Comparison of ENCODE assay signal across 8 cellular contexts in genomic region chrX:154398668-154399526, GRCh38. TPM values are rescaled to one million over a fixed set of nuclear protein-coding genes. Genes with fewer than 3 reads are reported as not detected.
DNase-seq lines count a peak whose midpoint lies in the region; ATAC-seq, FAIRE-seq and TF ChIP-seq lines count a peak whose summit lies in the region.

No MANE protein-coding gene starts in this region.

- peak overlapping the region; percentile 97 for H3K27ac ChIP-seq in K562 (ENCODE audit: extremely low read depth, low read depth, low read length)
- peak overlapping the region; percentile 95 to 98 (median 97) for H3K27ac ChIP-seq in sigmoid colon

- peaks cover 0 to 11% (median 0%) of the 10 kb centered on the region in 3 donors for H3K27me3 Mint-ChIP-seq in CD14-positive monocyte (ENCODE audit: low read depth in 3 of 3)

- ATAC-seq in K562 = peak; percentile 27
- ATAC-seq in GM21367 (IDR thresholded peaks at IDR 0.05; ENCODE audit: unreplicated experiment) = no peak

- TF ChIP-seq POLR2A in K562 (conservative IDR thresholded peaks at IDR 0.05) = no peak
- TF ChIP-seq POLR2A in sigmoid colon (IDR thresholded peaks at IDR 0.05) = no peak

- H3K4me2 ChIP-seq in K562 (ENCODE audit: insufficient read depth, low read length) = peak overlapping the region; percentile 97

- peaks cover 42% of the 10 kb centered on the region for H3K79me2 ChIP-seq in K562 (ENCODE audit: control insufficient read depth, insufficient read depth, low read length)

- H3K9me1 ChIP-seq in K562 (ENCODE audit: control insufficient read depth, insufficient read depth, low read length) = no peaks in the 10 kb centered on the region

- in situ Hi-C loops in K562 (cut with MboI) = no loop called here

- no peaks in the 10 kb centered on the region; the same call in 1 of the 2 replicates for H3K9me3 ChIP-seq in K562 (replicated peaks; ENCODE audit: control insufficient read depth, insufficient read depth, low read depth, low read length)
- no peaks in the 10 kb centered on the region for H3K9me3 ChIP-seq in sigmoid colon

- under 1% methylated on average over 46 of the region's 49 CpGs for WGBS in K562 (ENCODE audit: insufficient coverage, low coverage, missing lambda C conversion rate)
- WGBS in sigmoid colon, 2 donors = 1% methylated on average over 49 of the region's 49 CpGs

- peak; percentile 51 to 66 for TF ChIP-seq RAD21 in K562 (CRISPR knock-in tag; conservative IDR thresholded peaks at IDR 0.05 in 1 of 2, IDR thresholded peaks at IDR 0.05 in 1 of 2)

- CTCF ChIA-PET in K562 (lab: Yijun Ruan, JAX; ENCODE audit: low intra/inter-chr PET ratio) = interaction anchor here (3.3 kb wide), 1 partner anchor 136 kb away, joined by 17 read pairs; no protein-coding TSS in a partner anchor

- BruUV-seq in K562 (replicated peaks; lab: Mats Ljungman, UMichigan) = TSS peak; percentile 83

- peak; percentile 23 for FAIRE-seq in K562 (lab: Jason Lieb, UNC)

- H3K36me3 Mint-ChIP-seq in CD14-positive monocyte = peaks cover 33 to 42% of the 10 kb centered on the region in 2 donors

- peaks cover 13% of the 10 kb centered on the region for H4K20me1 ChIP-seq in K562 (replicated peaks; ENCODE audit: control insufficient read depth, insufficient read depth, low read length)

- H3K4me1 Mint-ChIP-seq in CD14-positive monocyte = peaks cover 15% of the 10 kb centered on the region

- H3K27me3 ChIP-seq in K562 (ENCODE audit: control insufficient read depth in 2 of 2, insufficient read depth in 2 of 2, low read length in 2 of 2) (no peaks in the 10 kb centered on the region), sigmoid colon (no peaks in the 10 kb centered on the region)

- peak overlapping the region; percentile 97 to 99 (median 99) for H3K27ac Mint-ChIP-seq in CD14-positive monocyte

- H3K4me1 ChIP-seq in K562 (replicated peaks in 1 of 2; ENCODE audit: control insufficient read depth in 2 of 2, insufficient read depth in 2 of 2, low read length in 2 of 2) = peaks cover 5 to 18% of the 10 kb centered on the region in 2 experiments; a peak in 3 of 5 replicates
- H3K4me1 ChIP-seq in sigmoid colon = peaks cover 0 to 20% (median 13%) of the 10 kb centered on the region in 4 donors

- peak; percentile 75 for TF ChIP-seq CTCF in CD14-positive monocyte (IDR thresholded peaks at IDR 0.05)
- peak; percentile 60 to 86 (median 70) for TF ChIP-seq CTCF in K562 (IDR thresholded peaks at IDR 0.05 in 2 of 3, conservative IDR thresholded peaks at IDR 0.05 in 1 of 3; ENCODE audit: insufficient read depth in 2 of 3, low read depth in 1 of 3, low read length in 3 of 3)
- TF ChIP-seq CTCF in sigmoid colon (IDR thresholded peaks at IDR 0.05) = peak; percentile 69 to 88 (median 78)

- peak; percentile 84 for DNase-seq in CD14-positive monocyte (ENCODE audit: low spot score)
- DNase-seq in GOT3 (lab: John Stamatoyannopoulos, UW) = peak; percentile 52
- DNase-seq in NCI-H187 (lab: John Stamatoyannopoulos, UW) = peak; percentile 61 to 74
- peak; percentile 81 for DNase-seq in UCSD-AML1 (lab: John Stamatoyannopoulos, UW; ENCODE audit: unreplicated experiment)
- peak; percentile 35 to 92 (median 48) for DNase-seq in K562 (ENCODE audit: extremely low read depth in 1 of 4, low spot score in 3 of 4)
- DNase-seq in sigmoid colon = peak; percentile 95

- H3K4me3 ChIP-seq in K562 (peak overlapping the region; percentile 64), iPS-11a (ENCODE audit: low read depth, low read length) (peak overlapping the region; percentile 91), sigmoid colon (peak overlapping the region; percentile 59 to 80 (median 68))

- TF ChIP-seq EP300 in K562 (IDR thresholded peaks at IDR 0.05; ENCODE audit: low read length) (no peak), sigmoid colon (IDR thresholded peaks at IDR 0.05) (no peak)

- peak overlapping the region; percentile 97 for H3K4me3 Mint-ChIP-seq in CD14-positive monocyte

- POLR2A ChIA-PET in K562 (lab: Yijun Ruan, JAX) = interaction anchor here (0.5 to 6.0 kb wide), 26 partner anchors 11 to 145 kb away, joined by 3 to 85 read pairs (median 5); partner anchors contain the start of genes ATP6AP1, DNASE1L1, EMD and FAM50A

- peaks cover 0 to 22% (median 4%) of the 10 kb centered on the region in 7 donors for H3K9me3 Mint-ChIP-seq in CD14-positive monocyte

- peak overlapping the region; percentile 95 to 98 for H3K9ac ChIP-seq in K562 (ENCODE audit: insufficient read depth in 1 of 2, low read depth in 2 of 2, low read length in 2 of 2)

- peaks cover 35% of the 10 kb centered on the region for H3K36me3 ChIP-seq in K562 (ENCODE audit: control insufficient read depth, insufficient read depth, low read length)
- peaks cover 11 to 22% (median 14%) of the 10 kb centered on the region in 4 donors for H3K36me3 ChIP-seq in sigmoid colon

- H2AFZ ChIP-seq in K562 (ENCODE audit: low read depth, low read length) = no peak overlapping the region

- intact Hi-C loops in CD14-positive monocyte (cut with micrococcal nuclease) = loop anchor here in 1 of 2 donors (5.0 kb wide), 1 partner anchor 133 kb away; no protein-coding TSS in a partner anchor
- intact Hi-C loops in K562 (cut with micrococcal nuclease) = loop anchor here (5.0 kb wide), 1 partner anchor 88 kb away; the partner anchor contains the start of gene UBL4A
- intact Hi-C loops in sigmoid colon (cut with DNase I) = loop anchor here (5.0 kb wide), 1 partner anchor 88 kb away; the partner anchor contains the start of gene UBL4A

RNA-seq across cellular contexts. Expression of gene RPL10, which starts 0.7 kb away (rescaled TPM):
- 1,000 to 10,000 TPM; 1,536 to 1,724 TPM for polyA plus RNA-seq in CD14-positive monocyte
- total RNA-seq in K562 (2011; cell fraction: chromatin; rRNA removed; ENCODE audit: low replicate concordance) = 652 and 1,355 TPM in 2 replicates
- total RNA-seq in K562 (2011; cell fraction: nucleolus; rRNA removed) = 1,356 and 1,561 TPM in 2 replicates
- total RNA-seq in K562 (2011; cell fraction: nucleoplasm; rRNA removed) = 1,670 and 2,786 TPM in 2 replicates
- 4,111 and 4,705 TPM in 2 replicates for total RNA-seq in K562 (2014; rRNA removed)
- 3,682 and 4,010 TPM in 2 replicates for total RNA-seq in K562 (2014; rRNA removed; fragmentation: Illumina TruSeq; extraction: Trizol)
- total RNA-seq in K562 (2015; rRNA removed; fragmentation: Illumina TruSeq; extraction: Trizol) = 3,735 and 3,774 TPM in 2 replicates
- total RNA-seq in K562 (2021) = 4,299 and 4,408 TPM in 2 replicates
- 5,297 and 6,545 TPM in 2 replicates for polyA plus RNA-seq in K562 (2011; rRNA removed)
- 7,052 and 10,074 TPM in 2 replicates for polyA plus RNA-seq in K562 (2011; cell fraction: cytosol; rRNA removed)
- 3,562 and 5,028 TPM in 2 replicates for polyA plus RNA-seq in K562 (2011; cell fraction: nucleus; rRNA removed)
- 5,208 and 8,851 TPM in 2 replicates for polyA plus RNA-seq in K562 (2012)
- polyA plus RNA-seq in K562 (2014; fragmentation: Illumina TruSeq; extraction: Trizol) = 6,119 and 7,432 TPM in 2 replicates
- 1,000 to 10,000 TPM; 5,014 to 7,600 TPM for polyA plus RNA-seq in K562 (2014; fragmentation: Nextera tagmentation; extraction: Ambion mirVana)
- 6,193 and 7,323 TPM in 2 replicates for polyA plus RNA-seq in K562 (2014; rRNA removed)
- 1,451 and 1,523 TPM in 2 replicates for polyA minus RNA-seq in K562 (2011; rRNA and poly(A)+ RNA removed)
- polyA minus RNA-seq in K562 (2011; cell fraction: cytosol; rRNA and poly(A)+ RNA removed) = 1,578 and 1,804 TPM in 2 replicates
- 368 and 622 TPM in 2 replicates for polyA minus RNA-seq in K562 (2011; cell fraction: nucleus; rRNA and poly(A)+ RNA removed)
- total RNA-seq in sigmoid colon = 1,000 to 10,000 TPM; 3,138 to 8,651 (median 6,770) TPM
- polyA plus RNA-seq in sigmoid colon = 1,000 to 10,000 TPM; 4,760 to 8,094 (median 5,003) TPM

RNA-seq across cellular contexts. Expression of gene DNASE1L1, which starts 10.2 kb away (rescaled TPM):
- polyA plus RNA-seq in CD14-positive monocyte (10 to 100 TPM; 26.2 to 27.2 TPM), K562 (2011; rRNA removed) (12.6 and 14.8 TPM in 2 replicates), K562 (2014; fragmentation: Illumina TruSeq; extraction: Trizol) (7.9 and 12.9 TPM in 2 replicates), K562 (2014; fragmentation: Nextera tagmentation; extraction: Ambion mirVana) (under 1 TPM; 0.73 to 0.74 TPM), K562 (2014; rRNA removed) (11.6 and 16.4 TPM in 2 replicates), sigmoid colon (10 to 100 TPM; 15.5 to 25.7 (median 17.4) TPM)
- total RNA-seq in K562 (2011; cell fraction: chromatin; rRNA removed; ENCODE audit: low replicate concordance) = 14.4 and 29.9 TPM in 2 replicates
- total RNA-seq in K562 (2011; cell fraction: nucleolus; rRNA removed) = 32.4 and 37.9 TPM in 2 replicates
- total RNA-seq in K562 (2011; cell fraction: nucleoplasm; rRNA removed) = 24.0 and 27.8 TPM in 2 replicates
- total RNA-seq in K562 (2014; rRNA removed) (12.4 and 16.4 TPM in 2 replicates), K562 (2014; rRNA removed; fragmentation: Illumina TruSeq; extraction: Trizol) (5.7 and 5.9 TPM in 2 replicates), K562 (2015; rRNA removed; fragmentation: Illumina TruSeq; extraction: Trizol) (4.9 and 5.5 TPM in 2 replicates), K562 (2021) (10.9 and 11.2 TPM in 2 replicates), sigmoid colon (10 to 100 TPM; 10.9 to 21.8 (median 16.6) TPM)
- polyA plus RNA-seq in K562 (2011; cell fraction: cytosol; rRNA removed) = 18.6 and 34.4 TPM in 2 replicates
- polyA plus RNA-seq in K562 (2011; cell fraction: nucleus; rRNA removed) = 18.8 and 31.1 TPM in 2 replicates
- polyA plus RNA-seq in K562 (2012) = 14.5 and 24.0 TPM in 2 replicates
- polyA minus RNA-seq in K562 (2011; rRNA and poly(A)+ RNA removed) = 5.2 and 6.9 TPM in 2 replicates
- 8.1 and 9.3 TPM in 2 replicates for polyA minus RNA-seq in K562 (2011; cell fraction: cytosol; rRNA and poly(A)+ RNA removed)
- 4.7 and 6.1 TPM in 2 replicates for polyA minus RNA-seq in K562 (2011; cell fraction: nucleus; rRNA and poly(A)+ RNA removed)

RNA-seq across cellular contexts. Expression of gene TAFAZZIN, which starts 12.4 kb away (rescaled TPM):
- 10 to 100 TPM; 21.7 to 21.9 TPM for polyA plus RNA-seq in CD14-positive monocyte
- 68.1 and 155 TPM in 2 replicates for total RNA-seq in K562 (2011; cell fraction: chromatin; rRNA removed; ENCODE audit: low replicate concordance)
- 126 and 130 TPM in 2 replicates for total RNA-seq in K562 (2011; cell fraction: nucleolus; rRNA removed)
- total RNA-seq in K562 (2011; cell fraction: nucleoplasm; rRNA removed) = 84.5 and 90.6 TPM in 2 replicates
- total RNA-seq in K562 (2014; rRNA removed) = 20.2 and 33.7 TPM in 2 replicates
- total RNA-seq in K562 (2014; rRNA removed; fragmentation: Illumina TruSeq; extraction: Trizol) = 10.7 and 11.3 TPM in 2 replicates
- total RNA-seq in K562 (2015; rRNA removed; fragmentation: Illumina TruSeq; extraction: Trizol) = 15.6 and 17.1 TPM in 2 replicates
- 29.6 and 32.2 TPM in 2 replicates for total RNA-seq in K562 (2021)
- polyA plus RNA-seq in K562 (2011; rRNA removed) = 24.0 and 39.6 TPM in 2 replicates
- polyA plus RNA-seq in K562 (2011; cell fraction: cytosol; rRNA removed) = 24.2 and 26.2 TPM in 2 replicates
- polyA plus RNA-seq in K562 (2011; cell fraction: nucleus; rRNA removed) = 415 and 432 TPM in 2 replicates
- polyA plus RNA-seq in K562 (2012) = 21.3 and 52.8 TPM in 2 replicates
- polyA plus RNA-seq in K562 (2014; fragmentation: Illumina TruSeq; extraction: Trizol) = 20.2 and 25.0 TPM in 2 replicates
- polyA plus RNA-seq in K562 (2014; fragmentation: Nextera tagmentation; extraction: Ambion mirVana) = under 1 TPM; 0.49 to 0.64 TPM
- polyA plus RNA-seq in K562 (2014; rRNA removed) = 33.6 and 40.7 TPM in 2 replicates
- polyA minus RNA-seq in K562 (2011; rRNA and poly(A)+ RNA removed) = 7.7 and 17.0 TPM in 2 replicates
- 8.3 and 13.7 TPM in 2 replicates for polyA minus RNA-seq in K562 (2011; cell fraction: cytosol; rRNA and poly(A)+ RNA removed)
- polyA minus RNA-seq in K562 (2011; cell fraction: nucleus; rRNA and poly(A)+ RNA removed) = 45.6 and 52.2 TPM in 2 replicates
- total RNA-seq in sigmoid colon = 10 to 100 TPM; 35.7 to 58.2 (median 36.6) TPM
- 10 to 100 TPM in 1 of 3 donors, 1 to 10 TPM in 2; 8.4 to 48.0 (median 9.2) TPM for polyA plus RNA-seq in sigmoid colon

RNA-seq across cellular contexts. Expression of gene EMD, which starts 19.8 kb away (rescaled TPM):
- 10 to 100 TPM; 14.0 to 17.6 TPM for polyA plus RNA-seq in CD14-positive monocyte
- 41.8 and 93.2 TPM in 2 replicates for total RNA-seq in K562 (2011; cell fraction: chromatin; rRNA removed; ENCODE audit: low replicate concordance)
- 88.9 and 97.4 TPM in 2 replicates for total RNA-seq in K562 (2011; cell fraction: nucleolus; rRNA removed)
- total RNA-seq in K562 (2011; cell fraction: nucleoplasm; rRNA removed) = 70.5 and 73.6 TPM in 2 replicates
- total RNA-seq in K562 (2014; rRNA removed) = 32.9 and 36.2 TPM in 2 replicates
- total RNA-seq in K562 (2014; rRNA removed; fragmentation: Illumina TruSeq; extraction: Trizol) = 37.5 and 38.3 TPM in 2 replicates
- 61.9 and 67.8 TPM in 2 replicates for total RNA-seq in K562 (2015; rRNA removed; fragmentation: Illumina TruSeq; extraction: Trizol)
- total RNA-seq in K562 (2021) = 124 and 135 TPM in 2 replicates
- 77.4 and 81.2 TPM in 2 replicates for polyA plus RNA-seq in K562 (2011; rRNA removed)
- polyA plus RNA-seq in K562 (2011; cell fraction: cytosol; rRNA removed) = 100.0 and 121 TPM in 2 replicates
- 238 and 242 TPM in 2 replicates for polyA plus RNA-seq in K562 (2011; cell fraction: nucleus; rRNA removed)
- 125 and 134 TPM in 2 replicates for polyA plus RNA-seq in K562 (2012)
- polyA plus RNA-seq in K562 (2014; fragmentation: Illumina TruSeq; extraction: Trizol) = 177 and 206 TPM in 2 replicates
- polyA plus RNA-seq in K562 (2014; fragmentation: Nextera tagmentation; extraction: Ambion mirVana) = 1 to 10 TPM; 2.3 to 3.1 TPM
- 86.7 and 110 TPM in 2 replicates for polyA plus RNA-seq in K562 (2014; rRNA removed)
- 24.0 and 43.3 TPM in 2 replicates for polyA minus RNA-seq in K562 (2011; rRNA and poly(A)+ RNA removed)
- 51.3 and 57.9 TPM in 2 replicates for polyA minus RNA-seq in K562 (2011; cell fraction: cytosol; rRNA and poly(A)+ RNA removed)
- polyA minus RNA-seq in K562 (2011; cell fraction: nucleus; rRNA and poly(A)+ RNA removed) = 28.5 and 40.8 TPM in 2 replicates
- total RNA-seq in sigmoid colon = 10 to 100 TPM; 44.3 to 66.8 (median 48.6) TPM
- polyA plus RNA-seq in sigmoid colon = 10 to 100 TPM; 40.7 to 87.9 (median 42.6) TPM

RNA-seq across cellular contexts. Expression of gene FLNA, which starts 24.5 kb away (rescaled TPM):
- polyA plus RNA-seq in CD14-positive monocyte (100 to 1,000 TPM; 111 to 219 TPM), K562 (2011; rRNA removed) (86.6 and 165 TPM in 2 replicates), K562 (2014; fragmentation: Illumina TruSeq; extraction: Trizol) (329 and 438 TPM in 2 replicates), K562 (2014; fragmentation: Nextera tagmentation; extraction: Ambion mirVana) (1 to 10 TPM; 6.2 to 6.8 TPM), K562 (2014; rRNA removed) (226 and 245 TPM in 2 replicates), sigmoid colon (100 to 1,000 TPM in 1 of 3 donors, 10 to 100 TPM in 2; 27.0 to 442 (median 42.0) TPM)
- 432 and 1,364 TPM in 2 replicates for total RNA-seq in K562 (2011; cell fraction: chromatin; rRNA removed; ENCODE audit: low replicate concordance)
- total RNA-seq in K562 (2011; cell fraction: nucleolus; rRNA removed) = 816 and 818 TPM in 2 replicates
- 362 and 459 TPM in 2 replicates for total RNA-seq in K562 (2011; cell fraction: nucleoplasm; rRNA removed)
- total RNA-seq in K562 (2014; rRNA removed) (554 and 803 TPM in 2 replicates), K562 (2014; rRNA removed; fragmentation: Illumina TruSeq; extraction: Trizol) (72.2 and 110 TPM in 2 replicates), K562 (2015; rRNA removed; fragmentation: Illumina TruSeq; extraction: Trizol) (135 and 162 TPM in 2 replicates), K562 (2021) (672 and 735 TPM in 2 replicates), sigmoid colon (1,000 to 10,000 TPM; 2,494 to 9,435 (median 5,341) TPM)
- 122 and 183 TPM in 2 replicates for polyA plus RNA-seq in K562 (2011; cell fraction: cytosol; rRNA removed)
- polyA plus RNA-seq in K562 (2011; cell fraction: nucleus; rRNA removed) = 624 and 751 TPM in 2 replicates
- polyA plus RNA-seq in K562 (2012) = 392 and 593 TPM in 2 replicates
- polyA minus RNA-seq in K562 (2011; rRNA and poly(A)+ RNA removed) = 249 and 291 TPM in 2 replicates
- 522 and 767 TPM in 2 replicates for polyA minus RNA-seq in K562 (2011; cell fraction: cytosol; rRNA and poly(A)+ RNA removed)
- polyA minus RNA-seq in K562 (2011; cell fraction: nucleus; rRNA and poly(A)+ RNA removed) = 248 and 324 TPM in 2 replicates
